ENCODE assay signal across 22 cellular contexts in genomic region chr11:96023311-96023710, GRCh38.
A peak's percentile ranks its signal among the peaks of the same experiment; 100 is the strongest.
DNase-seq lines count a peak whose midpoint lies in the region; ATAC-seq, FAIRE-seq and TF ChIP-seq lines count a peak whose summit lies in the region.
"Had no signal": no experiment of that assay in that cellular context is flagged by ENCODE, and none has a peak within 500 bp of the region (broad histone marks: within the 10 kb centered on the region; RNA-seq: fewer than 3 reads in every experiment).

No MANE protein-coding gene starts in this region.

- H3K36me3 ChIP-seq in CD4-positive, CD25-positive, alpha-beta regulatory T cell (ENCODE audit: control insufficient read depth, insufficient read depth, low read length), result no peaks in the 10 kb centered on the region
- peaks cover 5% of the 10 kb centered on the region; the same call in 1 of the 2 replicates for H3K36me3 ChIP-seq in WERI-Rb-1
- H3K36me3 ChIP-seq: HAP-1 had no signal

- no peak for ATAC-seq in CD4-positive, CD25-positive, alpha-beta regulatory T cell (ENCODE audit: low read depth in 2 of 2)
- ATAC-seq: GM12878 had no signal

- no peak overlapping the region for H3K4me3 ChIP-seq in CD4-positive, CD25-positive, alpha-beta regulatory T cell (ENCODE audit: low read depth, low read length)
- no peak overlapping the region for H3K4me3 ChIP-seq in WERI-Rb-1 (ENCODE audit: low read depth, low read length)
- H3K4me3 ChIP-seq: GM12878, GM23248, HAP-1 had no signal

- H3K27me3 Mint-ChIP-seq in CD4-positive, CD25-positive, alpha-beta regulatory T cell, result no peaks in the 10 kb centered on the region
- no peaks in the 10 kb centered on the region for H3K27me3 Mint-ChIP-seq in nephron (ENCODE audit: low read depth)
- no peaks in the 10 kb centered on the region for H3K27me3 Mint-ChIP-seq in progenitor cell of endocrine pancreas
- H3K27me3 Mint-ChIP-seq in immature natural killer cell (ENCODE audit: low read depth in 3 of 3), result peaks cover 0 to 3% (median 2%) of the 10 kb centered on the region in 3 donors
- H3K27me3 Mint-ChIP-seq: IgD-negative memory B cell had no signal

- H3K4me1 Mint-ChIP-seq in CD4-positive, CD25-positive, alpha-beta regulatory T cell, result peaks cover 8 to 64% (median 42%) of the 10 kb centered on the region in 4 donors
- peaks cover 11% of the 10 kb centered on the region for H3K4me1 Mint-ChIP-seq in nephron
- H3K4me1 Mint-ChIP-seq in progenitor cell of endocrine pancreas (ENCODE audit: low read depth), result peaks cover 3% of the 10 kb centered on the region
- peaks cover 11 to 32% of the 10 kb centered on the region in 2 donors for H3K4me1 Mint-ChIP-seq in immature natural killer cell

- no peak for FAIRE-seq in RCC 7860 (lab: Jason Lieb, UNC)
- FAIRE-seq: A204.1, GM12878, HTR-8/SVneo had no signal

- no peak for DNase-seq in CD4-positive, CD25-positive, alpha-beta regulatory T cell
- peak; percentile 24 for DNase-seq in D341Med (ENCODE audit: low spot score)
- no peak for DNase-seq in WERI-Rb-1
- DNase-seq in RCC 7860 (ENCODE audit: low spot score), result no peak
- no peak for DNase-seq in progenitor cell of endocrine pancreas (ENCODE audit: low spot score, unreplicated experiment)
- DNase-seq in NCI-H82 (lab: John Stamatoyannopoulos, UW), result no peak
- no peak for DNase-seq in immature natural killer cell
- DNase-seq: Caco-2, DND-41, GM23248, MV-4-11, NCI-H1105 treated with DMSO at 0.1 percent for 48 hours, NCI-H1694, NCI-H2081 treated with DMSO at 0.1 percent for 48 hours, SIG-M5 had no signal

- TF ChIP-seq CTCF in WERI-Rb-1 (IDR thresholded peaks at IDR 0.05; ENCODE audit: low read depth, low read length), result no peak
- TF ChIP-seq CTCF in nephron (IDR thresholded peaks at IDR 0.05; ENCODE audit: unreplicated experiment in 3 of 3), result no peak
- TF ChIP-seq CTCF in progenitor cell of endocrine pancreas (IDR thresholded peaks at IDR 0.05; ENCODE audit: unreplicated experiment), result no peak

- peaks cover 11% of the 10 kb centered on the region for H3K36me3 Mint-ChIP-seq in CD4-positive, CD25-positive, alpha-beta regulatory T cell
- H3K36me3 Mint-ChIP-seq in nephron (ENCODE audit: low read depth) (no peaks in the 10 kb centered on the region), progenitor cell of endocrine pancreas (ENCODE audit: insufficient read depth) (no peaks in the 10 kb centered on the region), immature natural killer cell (no peaks in the 10 kb centered on the region)

- H3K9me3 Mint-ChIP-seq in CD4-positive, CD25-positive, alpha-beta regulatory T cell, result peaks cover 0 to 2% (median 0%) of the 10 kb centered on the region in 7 donors
- no peaks in the 10 kb centered on the region for H3K9me3 Mint-ChIP-seq in nephron
- no peaks in the 10 kb centered on the region for H3K9me3 Mint-ChIP-seq in progenitor cell of endocrine pancreas (ENCODE audit: low read depth)
- H3K9me3 Mint-ChIP-seq in immature natural killer cell, result no peaks in the 10 kb centered on the region
- H3K9me3 Mint-ChIP-seq: IgD-negative memory B cell had no signal

- H3K4me3 Mint-ChIP-seq in CD4-positive, CD25-positive, alpha-beta regulatory T cell, result no peak overlapping the region
- no peak overlapping the region for H3K4me3 Mint-ChIP-seq in nephron
- no peak overlapping the region for H3K4me3 Mint-ChIP-seq in progenitor cell of endocrine pancreas (ENCODE audit: low read depth)
- no peak overlapping the region for H3K4me3 Mint-ChIP-seq in immature natural killer cell
- H3K4me3 Mint-ChIP-seq: IgD-negative memory B cell had no signal

- no peak overlapping the region for H3K27ac ChIP-seq in CD4-positive, CD25-positive, alpha-beta regulatory T cell (ENCODE audit: insufficient read depth, low read length, poor library complexity, severe bottlenecking)
- H3K27ac ChIP-seq in WERI-Rb-1, result peak overlapping the region; percentile 94
- H3K27ac ChIP-seq: C4-2B, GM23248 had no signal

- no peaks in the 10 kb centered on the region for H3K9me3 ChIP-seq in CD4-positive, CD25-positive, alpha-beta regulatory T cell (ENCODE audit: control insufficient read depth in 2 of 2, low read length in 2 of 2)
- no peaks in the 10 kb centered on the region for H3K9me3 ChIP-seq in WERI-Rb-1 (ENCODE audit: severe bottlenecking)
- H3K9me3 ChIP-seq: Caco-2, HAP-1 had no signal

- H3K27me3 ChIP-seq in CD4-positive, CD25-positive, alpha-beta regulatory T cell (ENCODE audit: control insufficient read depth, insufficient read depth, low read length), result no peaks in the 10 kb centered on the region
- H3K27me3 ChIP-seq in WERI-Rb-1 (ENCODE audit: insufficient read depth, low read depth, severe bottlenecking), result no peaks in the 10 kb centered on the region

- peaks cover 5% of the 10 kb centered on the region for H3K4me1 ChIP-seq in CD4-positive, CD25-positive, alpha-beta regulatory T cell (ENCODE audit: control insufficient read depth, insufficient read depth, low read length, poor library complexity, severe bottlenecking)
- H3K4me1 ChIP-seq: Caco-2, HAP-1 had no signal

- H3K27ac Mint-ChIP-seq in CD4-positive, CD25-positive, alpha-beta regulatory T cell, result peak overlapping the region; percentile 16 to 98 (median 83)
- H3K27ac Mint-ChIP-seq in nephron (peak overlapping the region in 2 of 3 experiments; percentile 6 to 9), progenitor cell of endocrine pancreas (no peak overlapping the region), immature natural killer cell (no peak overlapping the region)

Comparison
In these comparisons a context has a peak if more than half of its experiments do, and no peak if none do; other contexts are left out.
1. H3K27ac Mint-ChIP-seq: peak in CD4-positive, CD25-positive, alpha-beta regulatory T cell (3 of 3) and nephron (2 of 3); none in progenitor cell of endocrine pancreas (single experiment) and immature natural killer cell (0 of 6).